Comparison of ENCODE assay signal across 8 cellular contexts in the genomic region with DNA sequence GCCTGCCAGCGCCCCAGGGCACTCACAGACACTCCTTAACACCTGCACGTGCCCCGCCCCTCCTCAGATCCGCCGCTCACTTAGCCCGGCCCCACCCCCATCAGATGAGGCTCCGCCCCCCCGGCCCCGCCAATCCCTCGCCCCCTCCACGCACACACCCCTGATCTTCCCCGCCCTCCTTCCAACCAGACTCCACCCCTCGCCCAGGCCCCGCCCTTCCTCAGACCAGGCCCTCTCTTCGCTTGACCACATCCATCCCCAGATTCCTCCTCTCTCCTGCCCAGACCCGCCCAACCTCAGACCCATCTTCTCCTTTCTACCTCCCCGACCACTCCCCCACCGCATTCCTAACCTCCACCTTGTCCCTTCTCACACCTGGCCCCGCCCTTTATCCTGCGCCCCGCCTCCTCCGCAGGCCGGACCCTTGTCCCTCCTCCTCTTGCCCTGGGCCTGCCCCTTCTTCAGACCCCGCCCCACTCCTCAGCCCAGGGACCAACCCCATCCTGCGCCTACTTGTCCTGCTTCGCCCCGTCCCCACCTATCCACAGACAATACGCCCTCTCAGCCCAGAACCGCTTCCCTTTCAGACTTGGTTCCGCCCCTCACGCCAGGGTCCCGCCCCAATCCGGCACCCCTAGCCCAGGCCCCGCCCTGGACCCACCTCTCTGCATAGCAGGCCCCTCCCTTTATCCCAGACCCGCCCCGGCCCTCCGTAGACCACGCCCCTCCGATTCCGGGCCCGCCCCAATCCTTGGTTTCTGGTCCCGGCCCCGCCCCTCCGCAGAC. TPM values are rescaled to one million over a fixed set of nuclear protein-coding genes. Genes with fewer than 3 reads are reported as not detected.
A peak's percentile ranks its signal among the peaks of the same experiment; 100 is the strongest.
DNase-seq lines count a peak whose midpoint lies in the region; ATAC-seq and TF ChIP-seq lines count a peak whose summit lies in the region.

No MANE protein-coding gene starts in this region.

- intact Hi-C loops in PC-9 (cut with micrococcal nuclease; ENCODE audit: unreplicated experiment), result loop anchor here (2.0 kb wide), 1 partner anchor 42 kb away; no protein-coding TSS in a partner anchor
- intact Hi-C loops in esophagus muscularis mucosa (cut with DNase I), result loop anchor here (5.0 kb wide), 1 partner anchor 36 kb away; no protein-coding TSS in a partner anchor

- H3K4me2 ChIP-seq in PC-9, result peak overlapping the region; percentile 52

- H4K20me1 ChIP-seq in PC-9 (ENCODE audit: insufficient read depth), result peaks cover 3% of the 10 kb centered on the region; the same call in 1 of the 2 replicates

- H3K27me3 ChIP-seq in PC-9 (ENCODE audit: insufficient read depth, low read depth) (no peaks in the 10 kb centered on the region), esophagus muscularis mucosa (no peaks in the 10 kb centered on the region), muscle layer of colon (ENCODE audit: control insufficient read depth in 1 of 2, insufficient read depth in 2 of 2, low read length in 2 of 2) (no peaks in the 10 kb centered on the region)

- DNase-seq in DMS 273 treated with DMSO at 0.1 percent for 48 hours (lab: John Stamatoyannopoulos, UW), result peak; percentile 50
- peak; percentile 96 for DNase-seq in Jurkat, Clone E6-1 (ENCODE audit: low read depth, low spot score)
- peak; percentile 91 to 98 for DNase-seq in PC-9
- peak; percentile 100 for DNase-seq in activated T-cell treated with anti-CD3 and anti-CD28 coated beads, Interleukin-2, amount 50 U/mL, for 4 hours
- peak; percentile 100 for DNase-seq in esophagus muscularis mucosa (ENCODE audit: extremely low spot score)
- peak; percentile 100 for DNase-seq in stimulated activated CD8-positive, alpha-beta memory T cell treated with anti-CD3 and anti-CD28 coated beads, Interleukin-4, amount 100 ng/mL, for 48 hours

- H3K36me3 ChIP-seq in PC-9 (ENCODE audit: low read depth) (no peaks in the 10 kb centered on the region), esophagus muscularis mucosa (peaks cover 0 to 5% (median 0%) of the 10 kb centered on the region in 4 donors), muscle layer of colon (ENCODE audit: insufficient read depth, low read length) (no peaks in the 10 kb centered on the region)

- peaks cover 35% of the 10 kb centered on the region for H3K79me2 ChIP-seq in PC-9 (ENCODE audit: low read depth)

- H3K4me3 ChIP-seq in Jurkat, Clone E6-1 (ENCODE audit: low read length), result peak overlapping the region; percentile 41
- H3K4me3 ChIP-seq in PC-9 (peak overlapping the region; percentile 94), esophagus muscularis mucosa (peak overlapping the region; percentile 79 to 93 (median 86)), muscle layer of colon (ENCODE audit: low read depth in 1 of 2, low read length in 2 of 2) (peak overlapping the region; percentile 77 to 99)

- TF ChIP-seq EP300 in esophagus muscularis mucosa (IDR thresholded peaks at IDR 0.05), result no peak

- H3K4me1 ChIP-seq in PC-9 (replicated peaks; ENCODE audit: insufficient read depth) (peaks cover 18% of the 10 kb centered on the region), esophagus muscularis mucosa (peaks cover 17 to 45% (median 43%) of the 10 kb centered on the region in 4 donors), muscle layer of colon (ENCODE audit: insufficient read depth, low read length) (peaks cover 12% of the 10 kb centered on the region)

- CTCF ChIA-PET in PC-9 (lab: Charles Lee), result no interaction called here

- H3K9me2 ChIP-seq in PC-9 (ENCODE audit: insufficient read depth), result no peaks in the 10 kb centered on the region

- 2% methylated on average over 37 of the region's 44 CpGs for WGBS in esophagus muscularis mucosa

- H3K4me3 Mint-ChIP-seq in activated T-cell treated with anti-CD3 and anti-CD28 coated beads, Interleukin-2, amount 50 U/mL, for 4 hours, result peak overlapping the region; percentile 87

- H3K27ac ChIP-seq in PC-9 (no peak overlapping the region), esophagus muscularis mucosa (replicated peaks in 1 of 4) (peak overlapping the region; percentile 85 to 90 (median 88)), muscle layer of colon (ENCODE audit: low read depth, low read length) (peak overlapping the region; percentile 30)

- H3K9ac ChIP-seq in muscle layer of colon (ENCODE audit: low read length), result no peak overlapping the region

- H3K27me3 Mint-ChIP-seq in activated T-cell treated with anti-CD3 and anti-CD28 coated beads, Interleukin-2, amount 50 U/mL, for 4 hours (ENCODE audit: low read depth), result peaks cover 3% of the 10 kb centered on the region

- TF ChIP-seq CTCF in PC-9 (conservative IDR thresholded peaks at IDR 0.05) (no peak), esophagus muscularis mucosa (IDR thresholded peaks at IDR 0.05) (peak in 1 of 3 experiments; percentile 6)

- peaks cover 24% of the 10 kb centered on the region for H3K4me1 Mint-ChIP-seq in activated T-cell treated with anti-CD3 and anti-CD28 coated beads, Interleukin-2, amount 50 U/mL, for 4 hours (ENCODE audit: low read depth)

- no peaks in the 10 kb centered on the region for H3K9me3 Mint-ChIP-seq in activated T-cell treated with anti-CD3 and anti-CD28 coated beads, Interleukin-2, amount 50 U/mL, for 4 hours

- BruUV-seq in PC-9 (replicated peaks; lab: Mats Ljungman, UMichigan), result no TSS peak

- H3K9me3 ChIP-seq in PC-9 (ENCODE audit: insufficient read depth, low read depth) (no peaks in the 10 kb centered on the region), esophagus muscularis mucosa (no peaks in the 10 kb centered on the region), muscle layer of colon (ENCODE audit: low read length) (no peaks in the 10 kb centered on the region)

- H2AFZ ChIP-seq in PC-9, result peak overlapping the region; percentile 77

- H3K36me3 Mint-ChIP-seq in activated T-cell treated with anti-CD3 and anti-CD28 coated beads, Interleukin-2, amount 50 U/mL, for 4 hours (ENCODE audit: insufficient read depth), result peaks cover 4% of the 10 kb centered on the region

- peak; percentile 70 for ATAC-seq in GM21717 (IDR thresholded peaks at IDR 0.05; ENCODE audit: unreplicated experiment)
- ATAC-seq in activated T-cell treated with anti-CD3 and anti-CD28 coated beads, Interleukin-2, amount 50 U/mL, for 4 hours, result peak; percentile 92 to 93

- POLR2A ChIA-PET in PC-9 (lab: Charles Lee; ENCODE audit: unreplicated experiment), result no interaction called here

- TF ChIP-seq POLR2A in esophagus muscularis mucosa (IDR thresholded peaks at IDR 0.05; ENCODE audit: low read depth), result no peak

- H3F3A ChIP-seq in PC-9 (ENCODE audit: insufficient read depth, low read depth), result peaks cover 21% of the 10 kb centered on the region

RNA-seq across cellular contexts. Expression of a gene that starts 0.5 kb away (rescaled TPM):
- polyA plus RNA-seq in Jurkat, Clone E6-1 (2012; ENCODE audit: insufficient read depth, insufficient read length), result 8.0 TPM
- total RNA-seq in PC-9 (2021) (11.8 and 12.5 TPM in 2 replicates), esophagus muscularis mucosa (10 to 100 TPM in 2 of 4 donors, 1 to 10 TPM in 2; 9.1 to 19.0 (median 13.5) TPM)
- 10 to 100 TPM; 14.7 to 20.3 (median 17.0) TPM for total RNA-seq in activated T-cell treated with anti-CD3 and anti-CD28 coated beads, Interleukin-2, amount 50 U/mL, for 4 hours

RNA-seq across cellular contexts. Expression of a gene that starts 23.7 kb away (rescaled TPM):
- polyA plus RNA-seq in Jurkat, Clone E6-1 (2012; ENCODE audit: insufficient read depth, insufficient read length), result not detected
- total RNA-seq in PC-9 (2021), result 0.65 and 2.5 TPM in 2 replicates
- total RNA-seq in activated T-cell treated with anti-CD3 and anti-CD28 coated beads, Interleukin-2, amount 50 U/mL, for 4 hours, result not detected
- 1 to 10 TPM; 2.4 to 3.6 (median 2.8) TPM for total RNA-seq in esophagus muscularis mucosa

RNA-seq across cellular contexts. Expression of a gene that starts 29.8 kb away (rescaled TPM):
- polyA plus RNA-seq in Jurkat, Clone E6-1 (2012; ENCODE audit: insufficient read depth, insufficient read length), result 8.4 TPM
- total RNA-seq in PC-9 (2021) (0.46 and 2.8 TPM in 2 replicates), esophagus muscularis mucosa (100 to 1,000 TPM in 1 of 4 donors, 10 to 100 TPM in 3; 41.5 to 153 (median 59.6) TPM)
- total RNA-seq in activated T-cell treated with anti-CD3 and anti-CD28 coated beads, Interleukin-2, amount 50 U/mL, for 4 hours, result under 1 TPM in 2 of 3 donors, not detected in 1; 0.32 to 0.76 TPM

RNA-seq across cellular contexts. Expression of a gene that starts 47.1 kb away (rescaled TPM):
- 12.7 TPM for polyA plus RNA-seq in Jurkat, Clone E6-1 (2012; ENCODE audit: insufficient read depth, insufficient read length)
- total RNA-seq in PC-9 (2021), result 13.3 and 16.6 TPM in 2 replicates
- 1 to 10 TPM; 7.8 to 9.6 (median 8.9) TPM for total RNA-seq in activated T-cell treated with anti-CD3 and anti-CD28 coated beads, Interleukin-2, amount 50 U/mL, for 4 hours
- 10 to 100 TPM in 1 of 4 donors, 1 to 10 TPM in 3; 5.3 to 10.1 (median 6.6) TPM for total RNA-seq in esophagus muscularis mucosa

RNA-seq across cellular contexts. Expression of a gene that starts 47.8 kb away (rescaled TPM):
- 37.4 TPM for polyA plus RNA-seq in Jurkat, Clone E6-1 (2012; ENCODE audit: insufficient read depth, insufficient read length)
- total RNA-seq in PC-9 (2021) (44.8 and 64.3 TPM in 2 replicates), esophagus muscularis mucosa (10 to 100 TPM; 56.1 to 77.7 (median 67.0) TPM)
- total RNA-seq in activated T-cell treated with anti-CD3 and anti-CD28 coated beads, Interleukin-2, amount 50 U/mL, for 4 hours, result 100 to 1,000 TPM in 2 of 3 donors, 10 to 100 TPM in 1; 99.7 to 139 (median 119) TPM

Comparison
In these comparisons a context has a peak if more than half of its experiments do, and no peak if none do; other contexts are left out.
1. DNase-seq: peak in every context shown above with its lines; median percentile 100 in activated T-cell treated with anti-CD3 and anti-CD28 coated beads, Interleukin-2, amount 50 U/mL, for 4 hours; 100 in esophagus muscularis mucosa; 100 in stimulated activated CD8-positive, alpha-beta memory T cell treated with anti-CD3 and anti-CD28 coated beads, Interleukin-4, amount 100 ng/mL, for 48 hours; 96 in Jurkat, Clone E6-1; 94 in PC-9; 50 in DMS 273 treated with DMSO at 0.1 percent for 48 hours.
2. H3K4me3 ChIP-seq: peak in every context shown above with its lines; median percentile 94 in PC-9; 88 in muscle layer of colon; 86 in esophagus muscularis mucosa; 41 in Jurkat, Clone E6-1.
3. RNA of a gene that starts 29.8 kb away (total RNA-seq): 41.5 to 153 TPM in esophagus muscularis mucosa; 0.46 to 2.8 TPM in PC-9 and 0.32 to 0.76 TPM in activated T-cell treated with anti-CD3 and anti-CD28 coated beads, Interleukin-2, amount 50 U/mL, for 4 hours; every median in the first group is over 10 times any median in the second.